21 cellular contexts compared by ENCODE assay signal in the genomic region with DNA sequence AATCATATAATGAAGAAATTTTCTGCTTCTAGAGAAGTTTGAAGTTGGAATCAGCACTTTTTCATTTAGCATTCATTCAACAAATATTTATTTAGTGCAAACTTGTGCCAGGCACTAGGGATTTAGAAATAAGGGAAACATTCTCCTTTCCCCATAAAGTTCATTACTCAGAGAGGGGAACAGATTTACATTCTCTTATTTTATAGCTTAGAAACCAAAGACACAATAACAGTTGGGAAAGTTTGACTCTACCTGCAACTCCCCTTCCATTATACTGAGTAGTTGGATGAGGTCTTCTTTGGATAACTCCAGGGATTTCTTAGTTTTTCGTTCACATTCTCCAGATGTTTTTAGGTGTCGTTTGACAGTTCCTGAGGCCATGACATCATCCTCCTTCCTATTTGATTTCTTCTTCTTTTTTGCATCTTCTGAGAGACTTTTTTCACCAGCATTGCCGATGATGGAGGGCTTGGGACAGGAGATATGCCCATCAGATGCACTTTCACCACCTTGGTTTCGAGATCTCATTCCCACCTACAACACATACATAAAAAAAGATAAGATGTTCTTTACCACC.
"Had no signal": no experiment of that assay in that cellular context is flagged by ENCODE, and none has a peak within 500 bp of the region (broad histone marks: within the 10 kb centered on the region; RNA-seq: fewer than 3 reads in every experiment).

No MANE protein-coding gene starts in this region.

- ATAC-seq: effector memory CD8-positive, alpha-beta T cell; foreskin keratinocyte; left lung; stimulated activated naive CD8-positive, alpha-beta T cell treated with anti-CD3 and anti-CD28 coated beads, Interleukin-15, Interleukin-2, amounts not matched to agents 100 U/mL and 50 U/mL, for 24 hours; T-cell had no signal

- H3K9me3 ChIP-seq: esophagus muscularis mucosa, left lung, ovary, prostate gland, testis, vagina had no signal

- H3K4me3 ChIP-seq: esophagus muscularis mucosa, left lung, lung, ovary, prostate gland, testis, vagina had no signal

- DNase-seq: activated B cell treated with CpG ODN at 0.5 μM for 24 hours; activated effector memory CD4-positive, alpha-beta T cell treated with Interleukin-2 at 50 U/mL for 16 hours; activated naive CD4-positive, alpha-beta T cell treated with Interleukin-2 at 50 U/mL for 16 hours; activated T-cell treated with anti-CD3 and anti-CD28 coated beads for 4 hours; anterior cingulate cortex; caudate nucleus; cortex of kidney; effector memory CD8-positive, alpha-beta T cell; foreskin keratinocyte; left lung; naive B cell; ovary; stimulated activated CD4-positive, alpha-beta T cell treated with anti-CD3 and anti-CD28 coated beads, Interleukin-2, amount 100 ng/mL, for 48 hours; stimulated activated naive CD8-positive, alpha-beta T cell treated with anti-CD3 and anti-CD28 coated beads, Interleukin-15, Interleukin-2, amounts not matched to agents 100 U/mL and 50 U/mL, for 24 hours; T-cell; testis had no signal

- H3K4me1 ChIP-seq: prostate gland, testis, vagina had no signal

- H3K27ac ChIP-seq: esophagus muscularis mucosa, foreskin keratinocyte, left lung, ovary, prostate gland, testis, vagina had no signal

- H3K27me3 ChIP-seq: esophagus muscularis mucosa, foreskin keratinocyte, left lung, ovary, testis, vagina had no signal

- H3K36me3 ChIP-seq: left lung, ovary, prostate gland, vagina had no signal

- FAIRE-seq: islet of Langerhans had no signal
